Comparison of ENCODE assay signal across 27 cellular contexts in genomic region chr6:56022678-56023077, GRCh38.
"Had no signal": no experiment of that assay in that cellular context is flagged by ENCODE, and none has a peak within 500 bp of the region (broad histone marks: within the 10 kb centered on the region; RNA-seq: fewer than 3 reads in every experiment).

No MANE protein-coding gene starts in this region.

- H3K27me3 ChIP-seq: breast epithelium, dorsolateral prefrontal cortex, gastrocnemius medialis, neutrophil, pancreas, suprapubic skin, tibial nerve had no signal

- H3K4me1 ChIP-seq: breast epithelium, gastrocnemius medialis, pancreas, psoas muscle, suprapubic skin, tibial nerve had no signal

- ATAC-seq: effector memory CD8-positive, alpha-beta T cell; esophagus mucosa; gastrocnemius medialis; left cardiac atrium; pancreas; psoas muscle; right cardiac atrium; stimulated activated effector memory CD8-positive, alpha-beta T cell treated with anti-CD3 and anti-CD28 coated beads, Interleukin-12 subunit alpha, Interleukin-12 subunit beta, amount 100 ng/mL, for 72 hours; stimulated activated naive CD8-positive, alpha-beta T cell treated with anti-CD3 and anti-CD28 coated beads, Interleukin-15, amount 100 ng/mL, for 72 hours had no signal

- H3K9me3 ChIP-seq: breast epithelium, gastrocnemius medialis, neutrophil, pancreas, psoas muscle, suprapubic skin had no signal

- DNase-seq: activated CD4-positive, alpha-beta T cell treated with anti-CD3 and anti-CD28 coated beads, Interleukin-2, amount 50 U/mL, for 4 hours; activated CD8-positive, alpha-beta memory T cell treated with anti-CD3 and anti-CD28 coated beads for 24 hours; activated CD8-positive, alpha-beta memory T cell treated with anti-CD3 and anti-CD28 coated beads, Interleukin-2, amount 50 U/mL, for 4 hours; activated naive CD4-positive, alpha-beta T cell; activated T-cell treated with anti-CD3 and anti-CD28 coated beads, Interleukin-2, amount 50 U/mL, for 24 hours; dorsolateral prefrontal cortex; effector memory CD8-positive, alpha-beta T cell; gastrocnemius medialis; head of caudate nucleus; hypothalamus; left cardiac atrium; midbrain; pancreas; psoas muscle; right cardiac atrium; stimulated activated CD4-positive, alpha-beta T cell treated with anti-CD3 and anti-CD28 coated beads, Interleukin-12 subunit alpha, Interleukin-12 subunit beta, amount 100 ng/mL, for 4 hours; stimulated activated naive CD8-positive, alpha-beta T cell treated with anti-CD3 and anti-CD28 coated beads, Interleukin-15, amount 100 ng/mL, for 72 hours had no signal

- H3K4me3 ChIP-seq: breast epithelium, dorsolateral prefrontal cortex, gastrocnemius medialis, pancreas, psoas muscle, suprapubic skin, tibial nerve had no signal

- H3K27ac ChIP-seq: breast epithelium, dorsolateral prefrontal cortex, gastrocnemius medialis, neutrophil, pancreas, psoas muscle, suprapubic skin, tibial nerve had no signal

- H3K36me3 ChIP-seq: breast epithelium, gastrocnemius medialis, neutrophil, pancreas, suprapubic skin, tibial nerve had no signal

- FAIRE-seq: astrocyte, colon, endothelial cell of umbilical vein, islet of Langerhans, pancreas had no signal
